In the genomic region with DNA sequence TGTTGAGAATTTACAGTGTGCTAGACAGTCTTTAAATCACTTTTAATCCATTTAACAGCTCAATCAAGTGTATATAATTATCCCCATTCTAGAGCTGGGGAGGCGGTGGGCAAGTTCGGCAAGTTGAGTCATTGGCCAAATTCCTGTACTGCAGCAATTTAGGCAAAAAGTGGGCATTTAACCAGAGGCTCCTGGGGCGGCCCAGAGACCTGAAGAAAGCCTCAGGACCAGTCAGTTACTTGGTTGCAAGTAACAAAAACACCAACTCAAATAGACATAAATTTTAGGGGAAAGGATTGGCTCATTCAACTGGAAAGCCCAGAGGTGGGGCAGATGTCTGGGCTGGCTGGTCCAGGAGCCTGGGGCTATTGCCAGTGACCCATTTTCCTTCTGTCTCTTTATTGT, we compare ENCODE assay signal across 7 cellular contexts.
DNase-seq lines count a peak whose midpoint lies in the region; ATAC-seq and TF ChIP-seq lines count a peak whose summit lies in the region.

No MANE protein-coding gene starts in this region.

- H3K79me1 ChIP-seq in H9 (ENCODE audit: insufficient read depth, low read depth, low read length, poor library complexity, severe bottlenecking) = no peaks in the 10 kb centered on the region

- H3K4me3 Mint-ChIP-seq in H9 (no peak overlapping the region), endothelial cell (ENCODE audit: unreplicated experiment) (no peak overlapping the region)

- peak overlapping the region; percentile 10 for H2BK5ac ChIP-seq in H9 (ENCODE audit: insufficient read length, low read length)

- H3K27ac Mint-ChIP-seq in H9 (no peak overlapping the region), endothelial cell (ENCODE audit: unreplicated experiment) (no peak overlapping the region)

- H3K79me2 ChIP-seq in H9 (ENCODE audit: insufficient read depth, low read length) = peaks cover 2% of the 10 kb centered on the region; the same call in 1 of the 2 replicates

- no peaks in the 10 kb centered on the region for H3K9me3 Mint-ChIP-seq in H9
- H3K9me3 Mint-ChIP-seq in endothelial cell (ENCODE audit: unreplicated experiment) = no peaks in the 10 kb centered on the region

- no peak overlapping the region for H2BK15ac ChIP-seq in H9 (ENCODE audit: low read depth, low read length)

- H4K8ac ChIP-seq in H9 (replicated peaks; ENCODE audit: insufficient read length, low read depth, low read length) = peak overlapping the region; percentile 23

- no peak overlapping the region for H4K91ac ChIP-seq in H9 (ENCODE audit: insufficient read length, low read depth, low read length)

- H3K18ac ChIP-seq in H9 (ENCODE audit: insufficient read length, low read depth, low read length) = peak overlapping the region; percentile 81

- H4K20me1 ChIP-seq in H9 (ENCODE audit: control insufficient read depth, insufficient read depth, insufficient read length) = no peaks in the 10 kb centered on the region

- peak overlapping the region; percentile 48 for H3K4me2 ChIP-seq in H9 (ENCODE audit: insufficient read depth, insufficient read length, low read length)

- H3K23ac ChIP-seq in H9 (ENCODE audit: insufficient read length, low read depth, low read length) = no peak overlapping the region

- H2AK5ac ChIP-seq in H9 (ENCODE audit: insufficient read length, low read length) = no peak overlapping the region

- H4K5ac ChIP-seq in H9 (ENCODE audit: insufficient read length, low read depth, low read length) = peak overlapping the region; percentile 28

- H3K27me3 Mint-ChIP-seq in H9 (ENCODE audit: low read depth) = peaks cover 1% of the 10 kb centered on the region; the same call in 1 of the 2 replicates
- H3K27me3 Mint-ChIP-seq in endothelial cell (ENCODE audit: unreplicated experiment) = peaks cover 7% of the 10 kb centered on the region

- H3K4me1 ChIP-seq in H9 (ENCODE audit: insufficient read depth, low read length) (peaks cover 4% of the 10 kb centered on the region; the same call in 1 of the 2 replicates), thyroid gland (peaks cover 27 to 50% of the 10 kb centered on the region in 2 donors)

- H3K9ac ChIP-seq in H9 (ENCODE audit: extremely low read depth, insufficient read length, low read length) = peak overlapping the region; percentile 80

- no peaks in the 10 kb centered on the region for H3K36me3 ChIP-seq in thyroid gland

- peaks cover 0 to 2% (median under 1%) of the 10 kb centered on the region in 3 experiments; a peak in 2 of 7 replicates for H3K36me3 Mint-ChIP-seq in H9 (ENCODE audit: insufficient read depth in 1 of 3, low read depth in 3 of 3)
- H3K36me3 Mint-ChIP-seq in endothelial cell (ENCODE audit: low read depth, unreplicated experiment) = peaks cover 7% of the 10 kb centered on the region

- no peak overlapping the region for H3K4me3 ChIP-seq in thyroid gland (replicated peaks in 1 of 3)

- DNase-seq in H9 (no peak), islet precursor cell (peak; percentile 61), thyroid gland (no peak), endothelial cell (ENCODE audit: low spot score) (no peak)

- no peak overlapping the region for H3T11ph ChIP-seq in H9 (ENCODE audit: low read length)

- H2AFZ ChIP-seq in H9 (ENCODE audit: low read length) = no peak overlapping the region

- no peak for ATAC-seq in GM18519 (IDR thresholded peaks at IDR 0.05; ENCODE audit: low FRiP score, unreplicated experiment)
- no peak for ATAC-seq in GM21717 (IDR thresholded peaks at IDR 0.05; ENCODE audit: unreplicated experiment)

- intact Hi-C loops in thyroid gland (cut with DNase I) = no loop called here

- no CpG with 5 or more reads among the region's 3 CpGs for WGBS in H9 (ENCODE audit: extremely low coverage, insufficient read length, low lambda C conversion rate)
- 42 to 73% (median 52%) methylated on average over 3 of the region's 3 CpGs for WGBS in adipose tissue, 3 donors
- 37 to 39% methylated on average over 3 of the region's 3 CpGs for WGBS in thyroid gland, 2 donors

- no peak overlapping the region for H2BK12ac ChIP-seq in H9 (ENCODE audit: insufficient read length, low read depth, low read length)

- H3K14ac ChIP-seq in H9 (ENCODE audit: insufficient read depth, low read length) = peak overlapping the region; percentile 93; the same call in 1 of the 2 replicates

- H2BK20ac ChIP-seq in H9 (ENCODE audit: low read depth, low read length, poor library complexity, severe bottlenecking) = no peak overlapping the region

- H3K27ac ChIP-seq in H9 (ENCODE audit: insufficient read length, low read depth, low read length) = peak overlapping the region; percentile 93
- H3K27ac ChIP-seq in adipose tissue (ENCODE audit: low read depth, low read length) = peak overlapping the region; percentile 47
- peak overlapping the region; percentile 40 to 79 (median 79) for H3K27ac ChIP-seq in thyroid gland

- TF ChIP-seq CTCF in H9 (conservative IDR thresholded peaks at IDR 0.05) (no peak), thyroid gland (IDR thresholded peaks at IDR 0.05) (no peak), endothelial cell (IDR thresholded peaks at IDR 0.05; ENCODE audit: unreplicated experiment) (no peak)

- TF ChIP-seq POLR2A in thyroid gland (IDR thresholded peaks at IDR 0.05) = no peak

- H3K27me3 ChIP-seq in H9 (ENCODE audit: insufficient read depth, low read length) = no peaks in the 10 kb centered on the region
- no peaks in the 10 kb centered on the region for H3K27me3 ChIP-seq in thyroid gland

- H2BK120ac ChIP-seq in H9 (ENCODE audit: low read depth, low read length, poor library complexity, severe bottlenecking) = no peak overlapping the region

- H3K4me1 Mint-ChIP-seq in H9 (peaks cover 9 to 11% of the 10 kb centered on the region in 2 experiments), endothelial cell (ENCODE audit: unreplicated experiment) (peaks cover 25% of the 10 kb centered on the region)

- no peak overlapping the region for H3K56ac ChIP-seq in H9 (ENCODE audit: insufficient read length, low read depth, low read length)

- peaks cover 6% of the 10 kb centered on the region for H3K23me2 ChIP-seq in H9 (ENCODE audit: insufficient read length, low read depth, low read length, poor library complexity, severe bottlenecking)

- peak overlapping the region; percentile 18; the same call in 1 of the 2 replicates for H3K4ac ChIP-seq in H9 (ENCODE audit: low read depth, low read length)

- no peaks in the 10 kb centered on the region for H3K9me3 ChIP-seq in H9 (ENCODE audit: control insufficient read depth, low read depth, low read length)
- no peaks in the 10 kb centered on the region for H3K9me3 ChIP-seq in thyroid gland
